Comparison of ENCODE assay signal across 8 cellular contexts in genomic region chr4:184330008-184330400, GRCh38.
DNase-seq lines count a peak whose midpoint lies in the region; ATAC-seq and TF ChIP-seq lines count a peak whose summit lies in the region.

No MANE protein-coding gene starts in this region.

- no peaks in the 10 kb centered on the region for H3K9me3 ChIP-seq in testis
- H3K9me3 ChIP-seq in CD4-positive, alpha-beta T cell (ENCODE audit: control insufficient read depth, low read length): no peaks in the 10 kb centered on the region

- no peaks in the 10 kb centered on the region for H3K27me3 Mint-ChIP-seq in CD4-positive, alpha-beta T cell

- WGBS in testis, 2 donors: 91 to 92% methylated on average over 10 of the region's 10 CpGs

- no peaks in the 10 kb centered on the region for H3K9me3 Mint-ChIP-seq in CD4-positive, alpha-beta T cell

- H3K36me3 Mint-ChIP-seq in CD4-positive, alpha-beta T cell (ENCODE audit: low read depth): no peaks in the 10 kb centered on the region

- intact Hi-C loops in testis (cut with DNase I; ENCODE audit: low total_unique reads): no loop called here
- intact Hi-C loops in CD4-positive, alpha-beta T cell (cut with DNase I, micrococcal nuclease): no loop called here

- H3K27ac Mint-ChIP-seq in CD4-positive, alpha-beta T cell: no peak overlapping the region

- H3K27ac ChIP-seq in testis: no peak overlapping the region
- H3K27ac ChIP-seq in CD4-positive, alpha-beta T cell (ENCODE audit: low read depth, low read length): no peak overlapping the region

- no peaks in the 10 kb centered on the region for H3K36me3 ChIP-seq in testis (ENCODE audit: low read depth, missing control alignments)

- no peak overlapping the region for H3K4me3 Mint-ChIP-seq in CD4-positive, alpha-beta T cell

- CTCF ChIA-PET in CD4-positive, alpha-beta T cell (lab: Charles Lee): no interaction called here

- DNase-seq in CD1c-positive myeloid dendritic cell (ENCODE audit: extremely low spot score) (peak; percentile 92), foreskin melanocyte (peak; percentile 83), testis (peak; percentile 37), RPMI8226 (no peak), NCI-H1694 (lab: John Stamatoyannopoulos, UW) (no peak)
- no peak for DNase-seq in CD4-positive, alpha-beta T cell

- peaks cover 9% of the 10 kb centered on the region for H3K4me1 Mint-ChIP-seq in CD4-positive, alpha-beta T cell (ENCODE audit: low read depth)

- ATAC-seq in GM19438 (IDR thresholded peaks at IDR 0.05; ENCODE audit: low read depth, unreplicated experiment): peak; percentile 50
- ATAC-seq in HG03354 (IDR thresholded peaks at IDR 0.05; ENCODE audit: poor library complexity, severe bottlenecking, unreplicated experiment): peak; percentile 57
- ATAC-seq in CD4-positive, alpha-beta T cell (ENCODE audit: poor library complexity): no peak

- peaks cover 14% of the 10 kb centered on the region for H3K4me1 ChIP-seq in testis

- no peaks in the 10 kb centered on the region for H3K27me3 ChIP-seq in testis
- H3K27me3 ChIP-seq in CD4-positive, alpha-beta T cell (ENCODE audit: control insufficient read depth, insufficient read depth, low read length): no peaks in the 10 kb centered on the region

- POLR2A ChIA-PET in CD4-positive, alpha-beta T cell (lab: Charles Lee): no interaction called here

- no peak for TF ChIP-seq POLR2A in testis (IDR thresholded peaks at IDR 0.05)

- no peak for TF ChIP-seq CTCF in testis (IDR thresholded peaks at IDR 0.05)
- TF ChIP-seq CTCF in CD4-positive, alpha-beta T cell (IDR thresholded peaks at IDR 0.05): no peak

- no peak overlapping the region for H3K4me3 ChIP-seq in testis

Comparison
In these comparisons a context has a peak if more than half of its experiments do, and no peak if none do; other contexts are left out.
1. DNase-seq: peak in CD1c-positive myeloid dendritic cell (single experiment), foreskin melanocyte (single experiment) and testis (single experiment); none in RPMI8226 (single experiment), NCI-H1694 (single experiment) and CD4-positive, alpha-beta T cell (0 of 10).